11 cellular contexts compared by ENCODE assay signal in the genomic region with DNA sequence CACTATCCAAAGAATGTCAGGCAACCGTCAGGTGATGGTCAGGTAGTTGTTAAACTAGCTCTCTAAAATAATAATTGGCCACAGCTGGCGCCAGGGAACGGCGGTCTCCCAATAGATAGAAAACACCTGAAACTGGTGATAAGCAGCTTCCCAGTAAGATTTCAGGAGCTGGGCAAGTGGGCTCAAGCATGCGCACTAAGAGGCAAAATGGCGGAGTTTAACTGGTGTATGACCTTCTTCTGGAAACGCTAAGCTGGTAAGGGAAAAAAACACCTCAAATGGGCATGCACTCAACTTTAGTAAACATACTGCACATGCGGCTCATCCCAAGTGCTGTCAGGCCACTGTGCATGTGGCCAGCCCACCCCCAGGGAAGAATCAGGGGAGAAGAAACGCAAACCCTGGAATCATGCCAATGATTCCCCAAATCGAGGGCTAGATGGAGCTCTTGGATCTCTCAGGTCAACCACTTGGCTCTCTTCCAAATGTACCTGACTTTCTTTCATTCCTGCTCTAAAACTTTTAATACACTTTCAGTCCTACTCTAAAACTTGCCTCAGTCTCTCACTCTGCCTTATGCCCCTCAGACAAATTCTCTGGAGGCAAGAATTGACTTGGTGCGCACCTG.
DNase-seq lines count a peak whose midpoint lies in the region; ATAC-seq and TF ChIP-seq lines count a peak whose summit lies in the region.
"Had no signal": no experiment of that assay in that cellular context is flagged by ENCODE, and none has a peak within 500 bp of the region (broad histone marks: within the 10 kb centered on the region; RNA-seq: fewer than 3 reads in every experiment).

No MANE protein-coding gene starts in this region.

- TF ChIP-seq CTCF in fibroblast of villous mesenchyme (IDR thresholded peaks at IDR 0.05; ENCODE audit: insufficient read depth, low read depth, low read length) (no peak), thoracic aorta (IDR thresholded peaks at IDR 0.05) (peak; percentile 21)

- H3K27ac Mint-ChIP-seq in T-helper 2 cell treated with Interferon-gamma antibody and Interleukin-4, amounts not matched to agents 5 μg/mL and 100 μg/mL, for 36 hours: no peak overlapping the region

- no peaks in the 10 kb centered on the region for H3K9me3 Mint-ChIP-seq in T-helper 2 cell treated with Interferon-gamma antibody and Interleukin-4, amounts not matched to agents 5 μg/mL and 100 μg/mL, for 36 hours

- H3K36me3 ChIP-seq in thoracic aorta: no peaks in the 10 kb centered on the region
- H3K36me3 ChIP-seq: neutrophil had no signal

- peak; percentile 10 for DNase-seq in NCI-H2107 treated with DMSO at 0.1 percent for 48 hours (lab: John Stamatoyannopoulos, UW; ENCODE audit: unreplicated experiment)
- DNase-seq in NCI-H2107 (lab: John Stamatoyannopoulos, UW): no peak
- peak; percentile 54 for DNase-seq in RPMI7951 (ENCODE audit: low read depth)
- peak; percentile 8 for DNase-seq in fibroblast of villous mesenchyme (ENCODE audit: low read depth)
- no peak for DNase-seq in thoracic aorta (ENCODE audit: low spot score)
- DNase-seq in GF-D8 (lab: John Stamatoyannopoulos, UW): no peak
- DNase-seq in T-helper 2 cell treated with Interferon-gamma antibody and Interleukin-4, amounts not matched to agents 5 μg/mL and 100 μg/mL, for 36 hours (ENCODE audit: low spot score): no peak
- DNase-seq: activated CD4-positive, alpha-beta T cell treated with anti-CD3 and anti-CD28 coated beads, Interleukin-2, amount 50 U/mL, for 48 hours; effector memory CD4-positive, alpha-beta T cell had no signal

- no peaks in the 10 kb centered on the region for H3K36me3 Mint-ChIP-seq in T-helper 2 cell treated with Interferon-gamma antibody and Interleukin-4, amounts not matched to agents 5 μg/mL and 100 μg/mL, for 36 hours (ENCODE audit: low read depth)

- no peak overlapping the region for H3K27ac ChIP-seq in thoracic aorta
- H3K27ac ChIP-seq: neutrophil had no signal

- H3K27me3 ChIP-seq in thoracic aorta (replicated peaks; ENCODE audit: insufficient read depth): no peaks in the 10 kb centered on the region
- H3K27me3 ChIP-seq: neutrophil had no signal

- peaks cover 0 to 6% of the 10 kb centered on the region in 2 donors for H3K4me1 ChIP-seq in thoracic aorta (ENCODE audit: control insufficient read depth in 1 of 2, low read depth in 2 of 2)

- ATAC-seq in thoracic aorta (ENCODE audit: insufficient number of reproducible peaks, low FRiP score, low read depth): no peak
- no peak for ATAC-seq in HG02973 (IDR thresholded peaks at IDR 0.05; ENCODE audit: unreplicated experiment)

- no peaks in the 10 kb centered on the region for H3K4me1 Mint-ChIP-seq in T-helper 2 cell treated with Interferon-gamma antibody and Interleukin-4, amounts not matched to agents 5 μg/mL and 100 μg/mL, for 36 hours (ENCODE audit: low read depth)

- H3K4me3 Mint-ChIP-seq in T-helper 2 cell treated with Interferon-gamma antibody and Interleukin-4, amounts not matched to agents 5 μg/mL and 100 μg/mL, for 36 hours: no peak overlapping the region

- no peaks in the 10 kb centered on the region for H3K9me3 ChIP-seq in thoracic aorta
- H3K9me3 ChIP-seq: neutrophil had no signal

- no peak overlapping the region for H3K4me3 ChIP-seq in fibroblast of villous mesenchyme (ENCODE audit: low read depth, low read length)
- no peak overlapping the region for H3K4me3 ChIP-seq in thoracic aorta

- peaks cover 13% of the 10 kb centered on the region for H3K27me3 Mint-ChIP-seq in T-helper 2 cell treated with Interferon-gamma antibody and Interleukin-4, amounts not matched to agents 5 μg/mL and 100 μg/mL, for 36 hours (ENCODE audit: low read depth)

Comparison
In these comparisons a context has a peak if more than half of its experiments do, and no peak if none do; other contexts are left out.
1. DNase-seq: peak in NCI-H2107 treated with DMSO at 0.1 percent for 48 hours (single experiment), RPMI7951 (single experiment) and fibroblast of villous mesenchyme (single experiment); none in NCI-H2107 (single experiment), thoracic aorta (single experiment), GF-D8 (single experiment) and T-helper 2 cell treated with Interferon-gamma antibody and Interleukin-4, amounts not matched to agents 5 μg/mL and 100 μg/mL, for 36 hours (single experiment).